ENCODE assay signal across 24 cellular contexts in the genomic region with DNA sequence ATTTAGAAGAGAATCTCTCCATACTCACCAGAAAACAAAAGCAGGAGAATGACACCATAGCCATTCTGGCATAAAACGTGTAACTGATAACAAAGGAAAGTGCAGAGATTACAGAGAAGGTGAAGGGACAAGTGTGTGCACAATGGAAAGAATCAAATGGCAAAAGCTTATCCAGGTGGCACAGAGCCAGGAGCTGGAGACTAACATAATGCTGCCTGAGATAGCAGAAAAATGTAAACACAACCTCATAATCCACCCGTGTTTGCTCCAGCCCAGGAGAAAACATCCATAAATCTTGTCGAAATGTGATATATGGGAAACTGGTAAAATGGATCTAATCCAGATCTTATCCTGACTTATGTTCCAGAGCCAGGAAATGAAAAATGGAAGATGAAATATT.
DNase-seq lines count a peak whose midpoint lies in the region; ATAC-seq, FAIRE-seq and TF ChIP-seq lines count a peak whose summit lies in the region.
"Had no signal": no experiment of that assay in that cellular context is flagged by ENCODE, and none has a peak within 500 bp of the region (broad histone marks: within the 10 kb centered on the region; RNA-seq: fewer than 3 reads in every experiment).

No MANE protein-coding gene starts in this region.

- H3K9me1 ChIP-seq in K562 (ENCODE audit: control insufficient read depth, insufficient read depth, low read length): no peaks in the 10 kb centered on the region

- CTCF ChIA-PET in K562 (lab: Yijun Ruan, JAX; ENCODE audit: low intra/inter-chr PET ratio): no interaction called here

- POLR2A ChIA-PET in K562 (lab: Yijun Ruan, JAX): interaction anchor here (0.7 to 1.3 kb wide), 2 partner anchors 9 to 452 kb away, joined by 3 read pairs; no protein-coding TSS in a partner anchor

- H3K27me3 ChIP-seq in K562 (ENCODE audit: control insufficient read depth in 2 of 2, insufficient read depth in 2 of 2, low read length in 2 of 2): no peaks in the 10 kb centered on the region
- H3K27me3 ChIP-seq: colonic mucosa, thyroid gland had no signal

- intact Hi-C loops in K562 (cut with micrococcal nuclease): no loop called here

- ATAC-seq in K562 (no peak), left lobe of liver (peak; percentile 41), HG02798 (IDR thresholded peaks at IDR 0.05; ENCODE audit: poor library complexity, unreplicated experiment) (no peak), HG03280 (IDR thresholded peaks at IDR 0.05; ENCODE audit: unreplicated experiment) (no peak)
- ATAC-seq: naive thymus-derived CD8-positive, alpha-beta T cell; stimulated activated effector memory CD8-positive, alpha-beta T cell treated with anti-CD3 and anti-CD28 coated beads, Interleukin-12 subunit alpha, Interleukin-12 subunit beta, amount 100 ng/mL, for 72 hours had no signal

- H3K79me2 ChIP-seq in K562 (ENCODE audit: control insufficient read depth, insufficient read depth, low read length): no peaks in the 10 kb centered on the region

- no peak for TF ChIP-seq POLR2A in K562 (conservative IDR thresholded peaks at IDR 0.05)

- DNase-seq in DMS153 (lab: John Stamatoyannopoulos, UW) (peak; percentile 9), NCI-H1105 (lab: John Stamatoyannopoulos, UW) (peak; percentile 62), K562 (ENCODE audit: extremely low read depth in 1 of 4, low spot score in 3 of 4) (no peak), left lobe of liver (ENCODE audit: low spot score) (no peak), islet precursor cell (no peak), ACHN (no peak)
- DNase-seq: activated CD4-positive, alpha-beta T cell treated with anti-CD3 and anti-CD28 coated beads for 1 hour; activated effector memory CD4-positive, alpha-beta T cell treated with anti-CD3 and anti-CD28 coated beads, Interleukin-2, amount 50 U/mL, for 16 hours; amygdala; Caco-2; colonic mucosa; GF-D8; GOT3; KBM-7; naive thymus-derived CD8-positive, alpha-beta T cell; SHP77 treated with DMSO at 0.1 percent for 48 hours; stimulated activated CD4-positive, alpha-beta T cell treated with anti-CD3 and anti-CD28 coated beads, Interleukin-12 subunit alpha, Interleukin-12 subunit beta, amount 100 ng/mL, for 4 hours; T-helper 9 cell; thyroid gland had no signal

- no peak for TF ChIP-seq EP300 in K562 (IDR thresholded peaks at IDR 0.05; ENCODE audit: low read length)

- no peaks in the 10 kb centered on the region for H3K36me3 ChIP-seq in K562 (ENCODE audit: control insufficient read depth, insufficient read depth, low read length)
- H3K36me3 ChIP-seq: colonic mucosa, thyroid gland had no signal

- no peak for TF ChIP-seq RAD21 in K562 (CRISPR knock-in tag; conservative IDR thresholded peaks at IDR 0.05 in 1 of 2, IDR thresholded peaks at IDR 0.05 in 1 of 2)

- in situ Hi-C loops in K562 (cut with MboI): no loop called here
- in situ Hi-C loops in ACHN (cut with HindIII; ENCODE audit: low pct_ligation_motif_present, low pct_unique_long_range_greater_than_20kb, low sequenced_read_pairs): no loop called here

- no peak for TF ChIP-seq CTCF in K562 (IDR thresholded peaks at IDR 0.05 in 2 of 3, conservative IDR thresholded peaks at IDR 0.05 in 1 of 3; ENCODE audit: insufficient read depth in 2 of 3, low read depth in 1 of 3, low read length in 3 of 3)

- no peak overlapping the region for H3K9ac ChIP-seq in K562 (ENCODE audit: insufficient read depth in 1 of 2, low read depth in 2 of 2, low read length in 2 of 2)

- 0% methylated on average over 3 of the region's 3 CpGs for WGBS in K562 (ENCODE audit: insufficient coverage, low coverage, missing lambda C conversion rate)

- no peak for FAIRE-seq in K562 (lab: Jason Lieb, UNC)
- FAIRE-seq: GM12892 had no signal

- no peak overlapping the region for H3K4me3 ChIP-seq in K562
- H3K4me3 ChIP-seq: colonic mucosa, thyroid gland had no signal

- H3K4me2 ChIP-seq in K562 (ENCODE audit: insufficient read depth, low read length): no peak overlapping the region

- H3K9me3 ChIP-seq in K562 (replicated peaks; ENCODE audit: control insufficient read depth, insufficient read depth, low read depth, low read length): no peaks in the 10 kb centered on the region
- H3K9me3 ChIP-seq: Caco-2, colonic mucosa, thyroid gland had no signal

- no peaks in the 10 kb centered on the region for H4K20me1 ChIP-seq in K562 (replicated peaks; ENCODE audit: control insufficient read depth, insufficient read depth, low read length)

- no TSS peak for BruUV-seq in K562 (replicated peaks; lab: Mats Ljungman, UMichigan)

- H3K4me1 ChIP-seq in K562 (replicated peaks in 1 of 2; ENCODE audit: control insufficient read depth in 2 of 2, insufficient read depth in 2 of 2, low read length in 2 of 2): no peaks in the 10 kb centered on the region
- H3K4me1 ChIP-seq: Caco-2, colonic mucosa had no signal

- no peak overlapping the region for H2AFZ ChIP-seq in K562 (ENCODE audit: low read depth, low read length)

- H3K27ac ChIP-seq in K562 (ENCODE audit: extremely low read depth, low read depth, low read length): no peak overlapping the region
- H3K27ac ChIP-seq: colonic mucosa, HL-60, thyroid gland had no signal

TF ChIP-seq in K562, 482 proteins besides CTCF, POLR2A, EP300 and RAD21:
- TF ChIP-seq RBM15 (IDR thresholded peaks at IDR 0.05; ENCODE audit: insufficient read depth, low read length): no peak
- peak; percentile 50 for TF ChIP-seq NFIC (IDR thresholded peaks at IDR 0.05)
TF ChIP-seq in K562: peak in this region for 1.

Comparison
In these comparisons a context has a peak if more than half of its experiments do, and no peak if none do; other contexts are left out.
1. DNase-seq: peak in DMS153 (single experiment) and NCI-H1105 (single experiment); none in K562 (0 of 4), left lobe of liver (single experiment), islet precursor cell (single experiment) and ACHN (single experiment).